Comparison of ENCODE assay signal across 8 cellular contexts in the genomic region with DNA sequence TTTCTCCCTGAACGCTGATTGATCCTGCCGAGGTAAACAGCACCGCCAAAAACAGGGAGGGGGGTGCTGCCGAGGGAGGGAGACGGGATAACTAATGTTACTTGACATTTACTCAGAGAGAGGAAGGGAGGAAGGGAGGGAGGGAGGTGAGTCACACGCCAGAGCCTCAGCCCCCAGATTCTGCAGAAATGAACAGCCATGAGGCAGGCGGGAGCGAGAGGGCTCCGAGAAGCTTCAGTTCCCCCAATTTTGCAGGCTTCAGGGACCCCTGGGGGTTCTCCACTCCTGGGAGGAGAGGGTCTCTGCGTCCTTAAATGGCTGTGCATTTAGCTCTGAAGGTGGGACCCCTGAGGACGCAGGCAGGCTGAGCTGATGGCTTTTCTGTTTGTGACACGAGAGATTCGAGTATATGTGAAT. TPM values are rescaled to one million over a fixed set of nuclear protein-coding genes. Genes with fewer than 3 reads are reported as not detected.
DNase-seq lines count a peak whose midpoint lies in the region; ATAC-seq and TF ChIP-seq lines count a peak whose summit lies in the region.

No MANE protein-coding gene starts in this region.

- peak overlapping the region; percentile 78 for H3K4me3 Mint-ChIP-seq in activated CD8-positive, alpha-beta T cell treated with anti-CD3 and anti-CD28 coated beads for 36 hours

- H3K36me3 Mint-ChIP-seq in activated CD8-positive, alpha-beta T cell treated with anti-CD3 and anti-CD28 coated beads for 36 hours (ENCODE audit: low read depth) = no peaks in the 10 kb centered on the region

- intact Hi-C loops in activated CD8-positive, alpha-beta T cell treated with anti-CD3 and anti-CD28 coated beads for 36 hours (cut with micrococcal nuclease) = no loop called here

- POLR2A ChIA-PET in activated CD8-positive, alpha-beta T cell treated with anti-CD3 and anti-CD28 coated beads for 36 hours (lab: Charles Lee) = interaction anchor here (0.7 to 4.0 kb wide), 16 partner anchors 8 to 259 kb away, joined by 3 to 14 read pairs (median 4); partner anchors contain the start of gene IER5L

- H3K4me1 Mint-ChIP-seq in activated CD8-positive, alpha-beta T cell treated with anti-CD3 and anti-CD28 coated beads for 36 hours (ENCODE audit: low read depth) = peaks cover 63% of the 10 kb centered on the region

- DNase-seq in NCI-H1417 (lab: John Stamatoyannopoulos, UW) (peak in 2 of 3 experiments; percentile 22 to 45), NCI-H1417 treated with DMSO at 0.1 percent for 48 hours (lab: John Stamatoyannopoulos, UW) (no peak), fibroblast of peridontal ligament (ENCODE audit: extremely low read depth) (peak; percentile 56), NCI-H748 (lab: John Stamatoyannopoulos, UW; ENCODE audit: unreplicated experiment) (no peak), GOT3 (lab: John Stamatoyannopoulos, UW) (no peak)
- peak; percentile 87 for DNase-seq in activated CD8-positive, alpha-beta T cell treated with anti-CD3 and anti-CD28 coated beads for 36 hours
- DNase-seq in stimulated activated CD4-positive, alpha-beta T cell treated with anti-CD3 and anti-CD28 coated beads, Interleukin-4, amount 100 ng/mL, for 1 hour = peak; percentile 67

- peaks cover 18% of the 10 kb centered on the region for H3K9me3 Mint-ChIP-seq in activated CD8-positive, alpha-beta T cell treated with anti-CD3 and anti-CD28 coated beads for 36 hours

- no peaks in the 10 kb centered on the region for H3K27me3 Mint-ChIP-seq in activated CD8-positive, alpha-beta T cell treated with anti-CD3 and anti-CD28 coated beads for 36 hours

- CTCF ChIA-PET in activated CD8-positive, alpha-beta T cell treated with anti-CD3 and anti-CD28 coated beads for 36 hours (lab: Charles Lee) = interaction anchor here (1.2 to 4.7 kb wide), 6 partner anchors 15 to 388 kb away, joined by 3 to 19 read pairs (median 4); no protein-coding TSS in a partner anchor

- peak; percentile 79 for ATAC-seq in activated CD8-positive, alpha-beta T cell treated with anti-CD3 and anti-CD28 coated beads for 36 hours
- ATAC-seq in HG03432 (IDR thresholded peaks at IDR 0.05; ENCODE audit: unreplicated experiment) = no peak

- H3K27ac Mint-ChIP-seq in activated CD8-positive, alpha-beta T cell treated with anti-CD3 and anti-CD28 coated beads for 36 hours = peak overlapping the region; percentile 96

- TF ChIP-seq CTCF in activated CD8-positive, alpha-beta T cell treated with anti-CD3 and anti-CD28 coated beads for 36 hours (IDR thresholded peaks at IDR 0.05) = no peak

RNA-seq across cellular contexts. Expression of gene IER5L, which starts 59.1 kb away (rescaled TPM):
- total RNA-seq in activated CD8-positive, alpha-beta T cell treated with anti-CD3 and anti-CD28 coated beads for 36 hours = 1 to 10 TPM; 3.7 to 4.1 TPM

Comparison
In these comparisons a context has a peak if more than half of its experiments do, and no peak if none do; other contexts are left out.
1. DNase-seq: peak in NCI-H1417 (2 of 3), activated CD8-positive, alpha-beta T cell treated with anti-CD3 and anti-CD28 coated beads for 36 hours (single experiment), fibroblast of peridontal ligament (single experiment) and stimulated activated CD4-positive, alpha-beta T cell treated with anti-CD3 and anti-CD28 coated beads, Interleukin-4, amount 100 ng/mL, for 1 hour (single experiment); none in NCI-H1417 treated with DMSO at 0.1 percent for 48 hours (single experiment), NCI-H748 (single experiment) and GOT3 (single experiment).